In genomic region chr7:137768371-137768770, GRCh38 we compare ENCODE assay signal across 1 cellular context.
TF ChIP-seq lines count a peak whose summit lies in the region.

No MANE protein-coding gene starts in this region.

TF ChIP-seq in IMR-90, 13 proteins besides CTCF, POLR2A, EP300 and RAD21 (continued from another document):
- no peak for TF ChIP-seq RCOR1 (IDR thresholded peaks at IDR 0.05; ENCODE audit: insufficient replicate concordance, low read length)
- TF ChIP-seq BHLHE40 (IDR thresholded peaks at IDR 0.05; ENCODE audit: low read depth, low read length), result no peak
- no peak for TF ChIP-seq MAFK (IDR thresholded peaks at IDR 0.05; ENCODE audit: low read depth, low read length)
